In genomic region chr10:49273082-49273465, GRCh38 we compare ENCODE assay signal across 20 cellular contexts. TPM values are rescaled to one million over a fixed set of nuclear protein-coding genes. Genes with fewer than 3 reads are reported as not detected.
DNase-seq lines count a peak whose midpoint lies in the region; ATAC-seq, FAIRE-seq and TF ChIP-seq lines count a peak whose summit lies in the region.
"Had no signal": no experiment of that assay in that cellular context is flagged by ENCODE, and none has a peak within 500 bp of the region (broad histone marks: within the 10 kb centered on the region; RNA-seq: fewer than 3 reads in every experiment).

No MANE protein-coding gene starts in this region.

- H3K9me3 Mint-ChIP-seq in activated naive CD8-positive, alpha-beta T cell treated with anti-CD3 and anti-CD28 coated beads, Interleukin-2, amount 10 ng/mL, durations not matched to agents 7 days and 5 days, result no peaks in the 10 kb centered on the region
- no peaks in the 10 kb centered on the region for H3K9me3 Mint-ChIP-seq in activated naive CD8-positive, alpha-beta T cell treated with anti-CD3 and anti-CD28 coated beads for 36 hours
- H3K9me3 Mint-ChIP-seq in natural killer cell, result no peaks in the 10 kb centered on the region
- H3K9me3 Mint-ChIP-seq: activated T-helper 2 cell treated with anti-CD3 and anti-CD28 coated beads, Interferon-gamma antibody, Interleukin-2, Interleukin-4, amounts not matched to agents 10 μg/mL and 5 μg/mL and 100 μg/mL, durations not matched to agents 14 hours and 24 hours and 36 hours; mesothelial cell of epicardium had no signal

- H3K4me3 Mint-ChIP-seq in activated naive CD8-positive, alpha-beta T cell treated with anti-CD3 and anti-CD28 coated beads, Interleukin-2, amount 10 ng/mL, durations not matched to agents 7 days and 5 days, result no peak overlapping the region
- H3K4me3 Mint-ChIP-seq in activated naive CD8-positive, alpha-beta T cell treated with anti-CD3 and anti-CD28 coated beads for 36 hours, result no peak overlapping the region
- peak overlapping the region; percentile 74 for H3K4me3 Mint-ChIP-seq in natural killer cell
- H3K4me3 Mint-ChIP-seq: mesothelial cell of epicardium had no signal

- H3K27ac Mint-ChIP-seq in activated naive CD8-positive, alpha-beta T cell treated with anti-CD3 and anti-CD28 coated beads, Interleukin-2, amount 10 ng/mL, durations not matched to agents 7 days and 5 days, result peak overlapping the region; percentile 85
- no peak overlapping the region for H3K27ac Mint-ChIP-seq in activated naive CD8-positive, alpha-beta T cell treated with anti-CD3 and anti-CD28 coated beads for 36 hours
- H3K27ac Mint-ChIP-seq in natural killer cell, result peak overlapping the region; percentile 93
- H3K27ac Mint-ChIP-seq: activated T-helper 2 cell treated with anti-CD3 and anti-CD28 coated beads, Interferon-gamma antibody, Interleukin-2, Interleukin-4, amounts not matched to agents 10 μg/mL and 5 μg/mL and 100 μg/mL, durations not matched to agents 14 hours and 24 hours and 36 hours; mesothelial cell of epicardium had no signal

- intact Hi-C loops in Right ventricle myocardium superior (cut with DNase I) (no loop called here), natural killer cell (cut with micrococcal nuclease) (loop anchor here (5.0 kb wide), 1 partner anchor 86 kb away; the partner anchor contains the start of gene TMEM273)

- H3K27me3 Mint-ChIP-seq in activated naive CD8-positive, alpha-beta T cell treated with anti-CD3 and anti-CD28 coated beads, Interleukin-2, amount 10 ng/mL, durations not matched to agents 7 days and 5 days, result peaks cover 12% of the 10 kb centered on the region
- H3K27me3 Mint-ChIP-seq in activated naive CD8-positive, alpha-beta T cell treated with anti-CD3 and anti-CD28 coated beads for 36 hours, result no peaks in the 10 kb centered on the region
- H3K27me3 Mint-ChIP-seq in natural killer cell (ENCODE audit: low read depth in 2 of 2), result no peaks in the 10 kb centered on the region

- ATAC-seq in activated naive CD8-positive, alpha-beta T cell treated with anti-CD3 and anti-CD28 coated beads, Interleukin-2, amount 10 ng/mL, durations not matched to agents 7 days and 5 days (ENCODE audit: low read depth), result peak; percentile 60
- ATAC-seq in Right ventricle myocardium superior (ENCODE audit: poor library complexity) (peak; percentile 53), natural killer cell (peak; percentile 58 to 76 (median 68)), HG03196 (IDR thresholded peaks at IDR 0.05; ENCODE audit: unreplicated experiment) (no peak)

- H3K4me1 Mint-ChIP-seq in activated naive CD8-positive, alpha-beta T cell treated with anti-CD3 and anti-CD28 coated beads, Interleukin-2, amount 10 ng/mL, durations not matched to agents 7 days and 5 days, result peaks cover 11% of the 10 kb centered on the region
- peaks cover 8% of the 10 kb centered on the region for H3K4me1 Mint-ChIP-seq in activated naive CD8-positive, alpha-beta T cell treated with anti-CD3 and anti-CD28 coated beads for 36 hours
- peaks cover 23 to 35% of the 10 kb centered on the region in 2 donors for H3K4me1 Mint-ChIP-seq in natural killer cell

- POLR2A ChIA-PET in activated naive CD8-positive, alpha-beta T cell treated with anti-CD3 and anti-CD28 coated beads, Interleukin-2, amount 10 ng/mL, durations not matched to agents 7 days and 5 days (lab: Charles Lee), result no interaction called here

- FAIRE-seq in urothelium cell line (lab: Jason Lieb, UNC), result peak; percentile 42
- FAIRE-seq: islet of Langerhans, K562, RCC 7860 had no signal

- no peak for TF ChIP-seq CTCF in natural killer cell (IDR thresholded peaks at IDR 0.05)

- peaks cover 1% of the 10 kb centered on the region for H3K36me3 Mint-ChIP-seq in activated naive CD8-positive, alpha-beta T cell treated with anti-CD3 and anti-CD28 coated beads, Interleukin-2, amount 10 ng/mL, durations not matched to agents 7 days and 5 days
- no peaks in the 10 kb centered on the region for H3K36me3 Mint-ChIP-seq in activated naive CD8-positive, alpha-beta T cell treated with anti-CD3 and anti-CD28 coated beads for 36 hours
- no peaks in the 10 kb centered on the region for H3K36me3 Mint-ChIP-seq in natural killer cell
- H3K36me3 Mint-ChIP-seq: mesothelial cell of epicardium had no signal

- no peak for DNase-seq in activated naive CD8-positive, alpha-beta T cell treated with anti-CD3 and anti-CD28 coated beads, Interleukin-2, amount 10 ng/mL, durations not matched to agents 7 days and 5 days
- no peak for DNase-seq in activated naive CD8-positive, alpha-beta T cell treated with anti-CD3 and anti-CD28 coated beads for 36 hours
- DNase-seq in Right ventricle myocardium superior (no peak), natural killer cell (no peak), urothelium cell line (ENCODE audit: low spot score) (no peak), NCI-H748 (lab: John Stamatoyannopoulos, UW; ENCODE audit: unreplicated experiment) (no peak)
- no peak for DNase-seq in activated CD4-positive, alpha-beta T cell treated with anti-CD3 and anti-CD28 coated beads for 1 hour
- DNase-seq: activated CD4-positive, alpha-beta T cell treated with anti-CD3 and anti-CD28 coated beads, Interleukin-2, amount 50 U/mL, for 48 hours; amniotic stem cell; glutamatergic neuron; NCI-H1092; stimulated activated naive CD4-positive, alpha-beta T cell; SW 1271 had no signal

RNA-seq across cellular contexts. Expression of gene C10orf71, which starts 25.9 kb away (rescaled TPM):
- not detected for total RNA-seq in activated naive CD8-positive, alpha-beta T cell treated with anti-CD3 and anti-CD28 coated beads, Interleukin-2, amount 10 ng/mL, durations not matched to agents 7 days and 5 days
- not detected for total RNA-seq in activated naive CD8-positive, alpha-beta T cell treated with anti-CD3 and anti-CD28 coated beads for 36 hours
- 108 TPM for total RNA-seq in Right ventricle myocardium superior
- not detected for total RNA-seq in natural killer cell
- total RNA-seq: A673; activated T-helper 2 cell treated with anti-CD3 and anti-CD28 coated beads, Interferon-gamma antibody, Interleukin-2, Interleukin-4, amounts not matched to agents 10 μg/mL and 5 μg/mL and 100 μg/mL, durations not matched to agents 14 hours and 24 hours and 36 hours; mesothelial cell of epicardium had no signal

Comparison
In these comparisons a context has a peak if more than half of its experiments do, and no peak if none do; other contexts are left out.
1. RNA of gene C10orf71, which starts 25.9 kb away (total RNA-seq): 108 TPM in Right ventricle myocardium superior (single experiment); not detected in activated naive CD8-positive, alpha-beta T cell treated with anti-CD3 and anti-CD28 coated beads, Interleukin-2, amount 10 ng/mL, durations not matched to agents 7 days and 5 days, not detected in activated naive CD8-positive, alpha-beta T cell treated with anti-CD3 and anti-CD28 coated beads for 36 hours and not detected in natural killer cell; every median in the first group is over 100 times any median in the second.